Comparison of ENCODE assay signal across 8 cellular contexts in genomic region chr4:17336524-17336941, GRCh38.
DNase-seq lines count a peak whose midpoint lies in the region; ATAC-seq and TF ChIP-seq lines count a peak whose summit lies in the region.

No MANE protein-coding gene starts in this region.

- H3K36me3 ChIP-seq in smooth muscle cell (ENCODE audit: low read depth), result no peaks in the 10 kb centered on the region

- no peak for TF ChIP-seq CTCF in smooth muscle cell (IDR thresholded peaks at IDR 0.05; ENCODE audit: borderline replicate concordance, insufficient read depth, poor library complexity, severe bottlenecking)
- no peak for TF ChIP-seq CTCF in foreskin fibroblast (IDR thresholded peaks at IDR 0.05; ENCODE audit: low read depth, low read length)

- H3K9me3 ChIP-seq in smooth muscle cell (replicated peaks; ENCODE audit: low read depth), result no peaks in the 10 kb centered on the region

- no peaks in the 10 kb centered on the region for H3K4me1 ChIP-seq in smooth muscle cell (ENCODE audit: low read depth)

- H3K27me3 Mint-ChIP-seq in activated T-cell treated with anti-CD3 and anti-CD28 coated beads, Interleukin-2, amount 50 U/mL, for 72 hours (ENCODE audit: low read depth), result no peaks in the 10 kb centered on the region

- H4K20me1 ChIP-seq in smooth muscle cell (ENCODE audit: low read depth), result no peaks in the 10 kb centered on the region

- DNase-seq in activated T-cell treated with anti-CD3 and anti-CD28 coated beads, Interleukin-2, amount 50 U/mL, for 72 hours, result peak; percentile 77 to 87
- peak; percentile 33 for DNase-seq in mucosa of gallbladder (ENCODE audit: low spot score)
- DNase-seq in smooth muscle cell (lab: John Stamatoyannopoulos, UW; ENCODE audit: unreplicated experiment), result no peak
- no peak for DNase-seq in kidney glomerular epithelial cell (lab: John Stamatoyannopoulos, UW)
- DNase-seq in ureter (ENCODE audit: low spot score), result no peak
- no peak for DNase-seq in foreskin fibroblast

- no peak overlapping the region for H2AFZ ChIP-seq in smooth muscle cell (ENCODE audit: low read depth)

- no peaks in the 10 kb centered on the region for H3K36me3 Mint-ChIP-seq in activated T-cell treated with anti-CD3 and anti-CD28 coated beads, Interleukin-2, amount 50 U/mL, for 72 hours (ENCODE audit: insufficient read depth in 2 of 2)

- no peaks in the 10 kb centered on the region for H3K79me2 ChIP-seq in smooth muscle cell (ENCODE audit: low read depth)

- H3K27me3 ChIP-seq in smooth muscle cell (ENCODE audit: low read depth), result no peaks in the 10 kb centered on the region

- peak overlapping the region; percentile 64 for H3K27ac Mint-ChIP-seq in activated T-cell treated with anti-CD3 and anti-CD28 coated beads, Interleukin-2, amount 50 U/mL, for 72 hours

- H3F3A ChIP-seq in smooth muscle cell (ENCODE audit: low read depth), result no peaks in the 10 kb centered on the region

- H3K4me3 Mint-ChIP-seq in activated T-cell treated with anti-CD3 and anti-CD28 coated beads, Interleukin-2, amount 50 U/mL, for 72 hours, result peak overlapping the region; percentile 53 to 71

- H3K4me3 ChIP-seq in smooth muscle cell, result no peak overlapping the region
- H3K4me3 ChIP-seq in foreskin fibroblast (ENCODE audit: low read depth in 1 of 2, low read length in 2 of 2), result no peak overlapping the region

- peaks cover 53% of the 10 kb centered on the region for H3K4me1 Mint-ChIP-seq in activated T-cell treated with anti-CD3 and anti-CD28 coated beads, Interleukin-2, amount 50 U/mL, for 72 hours (ENCODE audit: low read depth)

- 48% methylated on average over 10 of the region's 10 CpGs for WGBS in smooth muscle cell (ENCODE audit: low lambda C conversion rate)

- H3K4me2 ChIP-seq in smooth muscle cell, result no peak overlapping the region

- H3K27ac ChIP-seq in smooth muscle cell (ENCODE audit: low read depth), result no peak overlapping the region

- ATAC-seq in GM21360 (IDR thresholded peaks at IDR 0.05; ENCODE audit: unreplicated experiment), result peak; percentile 93
- ATAC-seq in HG03571 (IDR thresholded peaks at IDR 0.05; ENCODE audit: unreplicated experiment), result peak; percentile 88
- ATAC-seq in activated T-cell treated with anti-CD3 and anti-CD28 coated beads, Interleukin-2, amount 50 U/mL, for 72 hours (replicated peaks in 1 of 2), result peak; percentile 94 to 95

- H3K9me3 Mint-ChIP-seq in activated T-cell treated with anti-CD3 and anti-CD28 coated beads, Interleukin-2, amount 50 U/mL, for 72 hours, result no peaks in the 10 kb centered on the region

- H3K9ac ChIP-seq in smooth muscle cell (ENCODE audit: low read depth), result no peak overlapping the region

Comparison
In these comparisons a context has a peak if more than half of its experiments do, and no peak if none do; other contexts are left out.
1. DNase-seq: peak in activated T-cell treated with anti-CD3 and anti-CD28 coated beads, Interleukin-2, amount 50 U/mL, for 72 hours (2 of 2) and mucosa of gallbladder (single experiment); none in smooth muscle cell (single experiment), kidney glomerular epithelial cell (single experiment), ureter (single experiment) and foreskin fibroblast (0 of 2).
2. Peak in every context shown above with its lines, with median percentiles within 50 percentile points of each other: ATAC-seq.